Comparison of ENCODE assay signal across 22 cellular contexts in the genomic region with DNA sequence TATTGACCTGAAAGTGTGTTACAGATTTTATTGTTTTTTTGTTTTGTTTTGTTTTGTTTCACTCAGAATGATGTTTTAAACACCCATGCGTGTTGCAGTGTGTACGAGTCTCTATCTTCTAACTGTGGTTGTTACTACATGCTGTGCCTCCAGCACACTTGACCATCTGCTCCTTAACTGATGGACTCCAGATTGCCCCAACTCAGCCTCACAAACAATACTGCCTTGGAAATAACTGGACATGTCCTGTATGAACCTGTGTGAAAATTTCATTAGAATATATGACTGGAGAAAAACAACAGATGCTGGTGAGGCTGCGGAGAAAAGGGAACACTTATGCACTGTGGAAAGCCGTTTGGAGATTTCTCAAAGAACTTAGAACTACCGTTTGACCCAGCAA.
A peak's percentile ranks its signal among the peaks of the same experiment; 100 is the strongest.
DNase-seq lines count a peak whose midpoint lies in the region; FAIRE-seq lines count a peak whose summit lies in the region.
"Had no signal": no experiment of that assay in that cellular context is flagged by ENCODE, and none has a peak within 500 bp of the region (broad histone marks: within the 10 kb centered on the region; RNA-seq: fewer than 3 reads in every experiment).

No MANE protein-coding gene starts in this region.

- H3K79me1 ChIP-seq in trophoblast cell (ENCODE audit: low read length) = peaks cover 5% of the 10 kb centered on the region

- no peaks in the 10 kb centered on the region for H3K36me3 ChIP-seq in trophoblast cell (ENCODE audit: control insufficient read depth in 1 of 2, insufficient read depth in 2 of 2, low read length in 2 of 2)
- H3K36me3 ChIP-seq: BE2C; BLaER1 treated with 17β-estradiol and CSF1 and Interleukin-3, amounts not matched to agents 10 nM and 100 nM had no signal

- no peak overlapping the region for H3K23ac ChIP-seq in trophoblast cell (ENCODE audit: low read length)

- peaks cover 1 to 6% of the 10 kb centered on the region in 2 experiments for H3K4me1 ChIP-seq in trophoblast cell (ENCODE audit: control insufficient read depth in 1 of 2, insufficient read depth in 2 of 2, low read length in 2 of 2)
- H3K4me1 ChIP-seq: BE2C had no signal

- no peak for FAIRE-seq in frontal cortex (lab: Jason Lieb, UNC)
- FAIRE-seq: A204.1, GM12891, GM18507 had no signal

- no peak overlapping the region for H4K91ac ChIP-seq in trophoblast cell (ENCODE audit: low read depth, low read length)

- H2AFZ ChIP-seq in trophoblast cell (ENCODE audit: insufficient read depth, low read length, poor library complexity) = no peak overlapping the region
- H2AFZ ChIP-seq: GM23338 had no signal

- no peak overlapping the region for H2AK5ac ChIP-seq in trophoblast cell (ENCODE audit: low read length)

- no peak overlapping the region for H4K12ac ChIP-seq in trophoblast cell (ENCODE audit: low read depth, low read length)

- H3K27me3 ChIP-seq in trophoblast cell (ENCODE audit: insufficient read depth, low read length) = no peaks in the 10 kb centered on the region
- H3K27me3 ChIP-seq: BE2C; BLaER1 treated with 17β-estradiol and CSF1 and Interleukin-3, amounts not matched to agents 10 nM and 100 nM had no signal

- H3K79me2 ChIP-seq in trophoblast cell (ENCODE audit: control insufficient read depth, insufficient read depth, low read length, poor library complexity) = no peaks in the 10 kb centered on the region

- no peak overlapping the region for H3K4ac ChIP-seq in trophoblast cell (ENCODE audit: low read depth, low read length)

- H3K9me3 ChIP-seq in trophoblast cell (ENCODE audit: insufficient read depth, low read depth, low read length) = no peaks in the 10 kb centered on the region
- H3K9me3 ChIP-seq: BE2C had no signal

- WGBS in trophoblast cell (ENCODE audit: extremely low coverage, insufficient coverage, insufficient read length) = no CpG with 5 or more reads among the region's 5 CpGs

- no peak overlapping the region for H3K14ac ChIP-seq in trophoblast cell (ENCODE audit: low read length)

- no peak overlapping the region for H2BK120ac ChIP-seq in trophoblast cell (ENCODE audit: insufficient read depth, low read length, poor library complexity)

- H2BK12ac ChIP-seq in trophoblast cell (ENCODE audit: low read length) = no peak overlapping the region

- no peak overlapping the region for H3K18ac ChIP-seq in trophoblast cell (ENCODE audit: low read length)

- peak overlapping the region; percentile 62 for H3K9ac ChIP-seq in trophoblast cell (ENCODE audit: low read length)
- H3K9ac ChIP-seq: BLaER1 treated with 17β-estradiol and CSF1 and Interleukin-3, amounts not matched to agents 10 nM and 100 nM had no signal

- no peak overlapping the region for H3K4me3 ChIP-seq in trophoblast cell (ENCODE audit: low read depth, low read length)
- H3K4me3 ChIP-seq: BLaER1 treated with 17β-estradiol and CSF1 and Interleukin-3, amounts not matched to agents 10 nM and 100 nM; GM23338 had no signal

- no peak overlapping the region for H2BK5ac ChIP-seq in trophoblast cell (ENCODE audit: low read depth, low read length, poor library complexity)

- H3K4me2 ChIP-seq in trophoblast cell (ENCODE audit: low read length) = no peak overlapping the region
- H3K4me2 ChIP-seq: BLaER1 treated with 17β-estradiol and CSF1 and Interleukin-3, amounts not matched to agents 10 nM and 100 nM; GM23338 had no signal

- H4K8ac ChIP-seq in trophoblast cell (ENCODE audit: low read depth, low read length) = no peak overlapping the region

- DNase-seq in NCI-H524 (lab: John Stamatoyannopoulos, UW) (peak; percentile 35 to 74), NCI-H524 treated with DMSO at 0.1 percent for 48 hours (lab: John Stamatoyannopoulos, UW) (no peak), DMS 273 (lab: John Stamatoyannopoulos, UW; ENCODE audit: unreplicated experiment) (peak; percentile 74), NCI-H69 (lab: John Stamatoyannopoulos, UW) (peak; percentile 52), trophoblast cell (no peak), NCI-H748 treated with DMSO at 0.1 percent for 48 hours (lab: John Stamatoyannopoulos, UW) (no peak), frontal cortex (ENCODE audit: low spot score in 2 of 2) (no peak)
- DNase-seq: AML-193; BE2C; Calu3; CD4-positive, alpha-beta T cell; COR-L47; DMS79; EL; GF-D8; H9 had no signal

- no peak overlapping the region for H3K27ac ChIP-seq in trophoblast cell (ENCODE audit: low read depth, low read length)
- H3K27ac ChIP-seq: 22Rv1; BLaER1 treated with 17β-estradiol and CSF1 and Interleukin-3, amounts not matched to agents 10 nM and 100 nM had no signal

Comparison
In these comparisons a context has a peak if more than half of its experiments do, and no peak if none do; other contexts are left out.
1. DNase-seq: peak in NCI-H524 (2 of 2), DMS 273 (single experiment) and NCI-H69 (single experiment); none in NCI-H524 treated with DMSO at 0.1 percent for 48 hours (single experiment), trophoblast cell (0 of 2), NCI-H748 treated with DMSO at 0.1 percent for 48 hours (single experiment) and frontal cortex (0 of 2).